ENCODE assay signal across 8 cellular contexts in genomic region chr11:5476184-5476819, GRCh38. TPM values are rescaled to one million over a fixed set of nuclear protein-coding genes. Genes with fewer than 3 reads are reported as not detected.
DNase-seq lines count a peak whose midpoint lies in the region; ATAC-seq and TF ChIP-seq lines count a peak whose summit lies in the region.

No MANE protein-coding gene starts in this region.

- DNase-seq in SHP77 treated with DMSO at 0.1 percent for 48 hours (lab: John Stamatoyannopoulos, UW) = peak; percentile 0
- no peak for DNase-seq in SHP77 (lab: John Stamatoyannopoulos, UW)
- peak; percentile 40 for DNase-seq in MM.1S
- peak; percentile 27 to 30 for DNase-seq in activated CD4-positive, alpha-beta T cell treated with anti-CD3 and anti-CD28 coated beads for 4 hours
- DNase-seq in fibroblast of lung (ENCODE audit: low read depth in 2 of 2) = peak; percentile 43 to 59

- H3K36me3 ChIP-seq in MM.1S (replicated peaks; ENCODE audit: insufficient read depth, low read length) = no peaks in the 10 kb centered on the region
- H3K36me3 ChIP-seq in fibroblast of lung (ENCODE audit: control insufficient read depth, insufficient read depth, low read length) = no peaks in the 10 kb centered on the region
- no peaks in the 10 kb centered on the region for H3K36me3 ChIP-seq in neutrophil

- no peaks in the 10 kb centered on the region for H3F3A ChIP-seq in MM.1S (ENCODE audit: insufficient read depth, low read length)

- no peak overlapping the region for H3K4me3 ChIP-seq in MM.1S (ENCODE audit: low read length)
- no peak overlapping the region for H3K4me3 ChIP-seq in fibroblast of lung (replicated peaks in 1 of 4; ENCODE audit: control extremely low read depth in 1 of 4, insufficient read depth in 1 of 4, low read depth in 3 of 4, low read length in 4 of 4)
- H3K4me3 ChIP-seq in neutrophil (ENCODE audit: low read depth in 1 of 2, low read length in 1 of 2) = no peak overlapping the region

- H3K9ac ChIP-seq in MM.1S (ENCODE audit: low read length) (no peak overlapping the region), fibroblast of lung (ENCODE audit: insufficient read depth, low read length) (no peak overlapping the region)

- H3K4me1 ChIP-seq in MM.1S (ENCODE audit: low read length) = no peaks in the 10 kb centered on the region
- no peaks in the 10 kb centered on the region for H3K4me1 ChIP-seq in fibroblast of lung (ENCODE audit: control insufficient read depth, extremely low read depth, insufficient read depth, low read length)
- no peaks in the 10 kb centered on the region for H3K4me1 ChIP-seq in neutrophil (ENCODE audit: control insufficient read depth in 1 of 2, insufficient read depth in 1 of 2, low read depth in 1 of 2, low read length in 1 of 2)

- no peaks in the 10 kb centered on the region for H3K9me2 ChIP-seq in MM.1S (replicated peaks; ENCODE audit: insufficient read depth, low read length)

- H3K4me2 ChIP-seq in MM.1S (ENCODE audit: low read depth, low read length) (no peak overlapping the region), fibroblast of lung (ENCODE audit: extremely low read depth, insufficient read depth, low read length) (no peak overlapping the region)

- H3K79me2 ChIP-seq in MM.1S (ENCODE audit: low read length) (no peaks in the 10 kb centered on the region), fibroblast of lung (ENCODE audit: control insufficient read depth, insufficient read depth, low read length) (no peaks in the 10 kb centered on the region)

- peak; percentile 85 for TF ChIP-seq CTCF in MM.1S (IDR thresholded peaks at IDR 0.05; ENCODE audit: low read length)
- TF ChIP-seq CTCF in fibroblast of lung (conservative IDR thresholded peaks at IDR 0.05 in 1 of 2, IDR thresholded peaks at IDR 0.05 in 1 of 2; ENCODE audit: low read depth in 1 of 2, low read length in 2 of 2) = peak; percentile 85 to 88
- TF ChIP-seq CTCF in neutrophil (IDR thresholded peaks at IDR 0.05) = peak; percentile 59

- H4K20me1 ChIP-seq in MM.1S (ENCODE audit: insufficient read depth, low read length) = no peaks in the 10 kb centered on the region
- H4K20me1 ChIP-seq in fibroblast of lung (ENCODE audit: control insufficient read depth, extremely low read depth, insufficient read depth, low read length) = no peaks in the 10 kb centered on the region

- H3K27ac ChIP-seq in MM.1S (ENCODE audit: low read length) (no peak overlapping the region), fibroblast of lung (ENCODE audit: insufficient read depth, low read length) (no peak overlapping the region), neutrophil (no peak overlapping the region)

- H2AFZ ChIP-seq in MM.1S (ENCODE audit: low read length) (no peak overlapping the region), fibroblast of lung (ENCODE audit: low read length) (no peak overlapping the region)

- ATAC-seq in GM21825 (IDR thresholded peaks at IDR 0.05; ENCODE audit: unreplicated experiment) = peak; percentile 70
- ATAC-seq in HG02623 (IDR thresholded peaks at IDR 0.05; ENCODE audit: unreplicated experiment) = no peak

- H3K9me3 ChIP-seq in MM.1S (replicated peaks; ENCODE audit: insufficient read depth, low read length) = no peaks in the 10 kb centered on the region
- no peaks in the 10 kb centered on the region for H3K9me3 ChIP-seq in fibroblast of lung (ENCODE audit: control insufficient read depth, insufficient read depth, low read depth, low read length)
- H3K9me3 ChIP-seq in neutrophil = no peaks in the 10 kb centered on the region

- H3K27me3 ChIP-seq in MM.1S (replicated peaks; ENCODE audit: insufficient read depth, low read length) (no peaks in the 10 kb centered on the region), fibroblast of lung (ENCODE audit: control insufficient read depth, insufficient read depth, low read length) (no peaks in the 10 kb centered on the region), neutrophil (peaks cover 22% of the 10 kb centered on the region)

RNA-seq across cellular contexts. Expression of gene OR52D1, which starts 12.2 kb away (rescaled TPM):
- not detected in 2 replicates for total RNA-seq in fibroblast of lung
- not detected in 2 replicates for polyA plus RNA-seq in fibroblast of lung
- not detected in 2 replicates for polyA plus RNA-seq in fibroblast of lung (2012)
- polyA minus RNA-seq in fibroblast of lung (ENCODE audit: low replicate concordance) = not detected in 2 replicates

RNA-seq across cellular contexts. Expression of gene OR51I2, which starts 27.2 kb away (rescaled TPM):
- total RNA-seq in fibroblast of lung = under 0.01 TPM in 1 of 2 replicates, not detected in the other
- not detected in 2 replicates for polyA plus RNA-seq in fibroblast of lung
- not detected in 2 replicates for polyA plus RNA-seq in fibroblast of lung (2012)
- polyA minus RNA-seq in fibroblast of lung (ENCODE audit: low replicate concordance) = not detected in 2 replicates

RNA-seq across cellular contexts. Expression of gene UBQLN3, which starts 33.5 kb away (rescaled TPM):
- 0.17 TPM in 1 of 2 replicates, not detected in the other for total RNA-seq in fibroblast of lung
- polyA plus RNA-seq in fibroblast of lung = not detected in 2 replicates
- polyA plus RNA-seq in fibroblast of lung (2012) = not detected in 2 replicates
- polyA minus RNA-seq in fibroblast of lung (ENCODE audit: low replicate concordance) = 1.9 TPM in 1 of 2 replicates, not detected in the other

RNA-seq across cellular contexts. Expression of gene OR51I1, which starts 35.0 kb away (rescaled TPM):
- total RNA-seq in fibroblast of lung = 0.17 and 0.26 TPM in 2 replicates
- polyA plus RNA-seq in fibroblast of lung = not detected in 2 replicates
- not detected in 2 replicates for polyA plus RNA-seq in fibroblast of lung (2012)
- not detected in 2 replicates for polyA minus RNA-seq in fibroblast of lung (ENCODE audit: low replicate concordance)

RNA-seq across cellular contexts. Expression of gene UBQLNL, which starts 40.2 kb away (rescaled TPM):
- total RNA-seq in fibroblast of lung = under 0.01 and 0.17 TPM in 2 replicates
- polyA plus RNA-seq in fibroblast of lung = 0.09 and 0.10 TPM in 2 replicates
- 0.05 and 0.22 TPM in 2 replicates for polyA plus RNA-seq in fibroblast of lung (2012)
- polyA minus RNA-seq in fibroblast of lung (ENCODE audit: low replicate concordance) = not detected in 2 replicates

Comparison
In these comparisons a context has a peak if more than half of its experiments do, and no peak if none do; other contexts are left out.
1. DNase-seq: peak in SHP77 treated with DMSO at 0.1 percent for 48 hours (single experiment), MM.1S (single experiment), activated CD4-positive, alpha-beta T cell treated with anti-CD3 and anti-CD28 coated beads for 4 hours (2 of 2) and fibroblast of lung (2 of 2); none in SHP77 (0 of 2).
2. Peak in every context shown above with its lines, with median percentiles within 50 percentile points of each other: CTCF ChIP-seq.